ENCODE assay signal across 8 cellular contexts in the genomic region with DNA sequence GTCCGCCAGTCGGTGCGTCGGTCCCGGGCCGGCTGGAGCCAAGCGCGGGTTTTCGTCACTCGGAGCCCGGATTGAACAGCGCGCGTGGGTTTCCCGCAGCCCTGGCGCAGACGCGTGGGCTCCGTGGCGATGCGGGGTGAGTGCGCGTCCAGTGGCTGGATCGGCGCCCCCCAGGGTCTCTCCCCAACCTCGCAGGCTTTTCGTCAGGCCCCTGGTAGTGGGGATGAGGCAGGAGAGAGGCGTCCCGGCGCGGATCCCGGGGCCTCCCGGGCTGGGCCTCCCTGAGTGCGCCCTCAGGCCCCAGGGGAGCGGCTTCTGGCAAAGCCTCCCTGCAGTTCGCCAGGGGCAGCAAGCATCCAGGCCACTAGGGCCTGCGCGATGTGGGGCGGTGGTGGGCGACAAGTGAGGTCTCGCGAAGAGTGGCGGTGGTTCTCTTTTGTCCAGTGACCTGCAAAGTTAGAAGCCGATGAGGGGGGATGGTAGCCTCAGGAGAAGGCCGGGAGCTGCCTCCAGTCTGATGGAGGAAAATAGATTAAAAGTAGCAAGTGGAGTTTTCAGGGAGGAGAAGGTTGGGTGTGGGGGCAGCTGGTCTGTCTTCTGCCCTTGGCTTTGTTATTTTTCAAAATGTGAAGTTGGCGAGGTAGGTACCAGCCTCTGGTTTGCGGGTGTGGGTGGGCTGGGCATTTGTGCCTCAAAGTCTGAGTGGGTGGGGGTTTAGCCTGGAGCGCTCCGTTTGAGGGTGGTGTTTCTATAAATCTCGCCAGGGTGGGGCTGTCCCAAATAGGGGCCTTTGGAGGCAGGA. TPM values are rescaled to one million over a fixed set of nuclear protein-coding genes. Genes with fewer than 3 reads are reported as not detected.
DNase-seq lines count a peak whose midpoint lies in the region; ATAC-seq and TF ChIP-seq lines count a peak whose summit lies in the region.

No MANE protein-coding gene starts in this region.

- no peak overlapping the region for H3K4me2 ChIP-seq in OCI-LY7 (ENCODE audit: low read length)

- H3K4me3 ChIP-seq in GM12864 (ENCODE audit: low read depth, low read length): peak overlapping the region; percentile 84
- peak overlapping the region; percentile 63 for H3K4me3 ChIP-seq in retinal pigment epithelial cell (ENCODE audit: low read length)
- no peak overlapping the region for H3K4me3 ChIP-seq in OCI-LY7 (ENCODE audit: low read depth, low read length, poor library complexity, severe bottlenecking)

- H3K27ac ChIP-seq in foreskin keratinocyte (no peak overlapping the region), OCI-LY7 (ENCODE audit: low read depth, low read length, poor library complexity, severe bottlenecking) (no peak overlapping the region)

- no peaks in the 10 kb centered on the region for H3K4me1 ChIP-seq in foreskin keratinocyte
- H3K4me1 ChIP-seq in OCI-LY7 (ENCODE audit: insufficient read depth, low read length, poor library complexity, severe bottlenecking): no peaks in the 10 kb centered on the region

- no peaks in the 10 kb centered on the region for H3K36me3 ChIP-seq in OCI-LY7 (ENCODE audit: insufficient read depth, low read length)

- no peaks in the 10 kb centered on the region for H3K79me2 ChIP-seq in OCI-LY7 (ENCODE audit: insufficient read depth, low read depth, low read length)

- H2AFZ ChIP-seq in OCI-LY7 (ENCODE audit: low read length): no peak overlapping the region

- H3K9me3 ChIP-seq in OCI-LY7 (ENCODE audit: low read length): no peaks in the 10 kb centered on the region

- POLR2A ChIA-PET in OCI-LY7 (lab: Charles Lee): no interaction called here

- peaks cover 81% of the 10 kb centered on the region for H3K27me3 ChIP-seq in foreskin keratinocyte

- peak; percentile 76 for ATAC-seq in SK-N-SH treated with all-trans-retinoic acid at 6 μM for 48 hours
- peak; percentile 28 for ATAC-seq in foreskin keratinocyte

- intact Hi-C loops in OCI-LY7 (cut with micrococcal nuclease; ENCODE audit: unreplicated experiment): no loop called here

- TF ChIP-seq CTCF in GM12864 (IDR thresholded peaks at IDR 0.05; ENCODE audit: low read depth, low read length, missing control alignments) (no peak), foreskin keratinocyte (conservative IDR thresholded peaks at IDR 0.05) (no peak), retinal pigment epithelial cell (conservative IDR thresholded peaks at IDR 0.05; ENCODE audit: low read depth, low read length) (no peak), OCI-LY7 (conservative IDR thresholded peaks at IDR 0.05; ENCODE audit: low read length) (no peak)

- BruUV-seq in OCI-LY7 (replicated peaks; lab: Mats Ljungman, UMichigan): no TSS peak

- H3K9me2 ChIP-seq in OCI-LY7 (ENCODE audit: insufficient read depth, low read length): no peaks in the 10 kb centered on the region

- DNase-seq in GM12864 (ENCODE audit: low read depth) (no peak), foreskin keratinocyte (no peak), retinal pigment epithelial cell (ENCODE audit: low read depth) (no peak), Kasumi-1 (lab: John Stamatoyannopoulos, UW) (no peak), DMS 273 treated with DMSO at 0.1 percent for 48 hours (lab: John Stamatoyannopoulos, UW) (no peak), OCI-LY7 (ENCODE audit: low spot score) (no peak), NCI-H2196 treated with DMSO at 0.1 percent for 48 hours (lab: John Stamatoyannopoulos, UW; ENCODE audit: unreplicated experiment) (no peak)

- H4K20me1 ChIP-seq in OCI-LY7 (ENCODE audit: insufficient read depth, low read length): no peaks in the 10 kb centered on the region

- CTCF ChIA-PET in OCI-LY7 (lab: Charles Lee; ENCODE audit: unreplicated experiment): no interaction called here

TF ChIP-seq in SK-N-SH treated with all-trans-retinoic acid at 6 μM for 48 hours, 23 proteins besides CTCF, POLR2A, EP300 and RAD21:
- TF ChIP-seq PPARA (CRISPR knock-in tag; IDR thresholded peaks at IDR 0.05; ENCODE audit: borderline replicate concordance) (no peak), CSDC2 (CRISPR knock-in tag; IDR thresholded peaks at IDR 0.05) (no peak), ZFP3 (CRISPR knock-in tag; IDR thresholded peaks at IDR 0.05) (no peak), SNAI2 (CRISPR knock-in tag; IDR thresholded peaks at IDR 0.05) (no peak), ESRRG (CRISPR knock-in tag; IDR thresholded peaks at IDR 0.05) (no peak), ZFP30 (CRISPR knock-in tag; IDR thresholded peaks at IDR 0.05) (no peak)
TF ChIP-seq in SK-N-SH treated with all-trans-retinoic acid at 6 μM for 48 hours: peak in this region for 0.

RNA-seq across cellular contexts. Expression of gene TOX2, which starts 1.6 kb away (rescaled TPM):
- total RNA-seq in foreskin keratinocyte (0.14 TPM in 2 replicates), OCI-LY7 (2022) (0.23 and 0.39 TPM in 2 replicates)
- 0.10 and 0.29 TPM in 2 replicates for polyA plus RNA-seq in foreskin keratinocyte
- total RNA-seq in OCI-LY7 (2014; rRNA removed; shearing (Covaris generic)): not detected in 2 replicates
